In genomic region chr4:79353075-79353474, GRCh38 we compare ENCODE assay signal across 27 cellular contexts. TPM values are rescaled to one million over a fixed set of nuclear protein-coding genes. Genes with fewer than 3 reads are reported as not detected.
DNase-seq lines count a peak whose midpoint lies in the region; ATAC-seq, FAIRE-seq and TF ChIP-seq lines count a peak whose summit lies in the region.
"Had no signal": no experiment of that assay in that cellular context is flagged by ENCODE, and none has a peak within 500 bp of the region (broad histone marks: within the 10 kb centered on the region; RNA-seq: fewer than 3 reads in every experiment).

No MANE protein-coding gene starts in this region.

- H3K27me3 ChIP-seq in DND-41 (ENCODE audit: insufficient read depth, low read length, poor library complexity), result no peaks in the 10 kb centered on the region
- no peaks in the 10 kb centered on the region for H3K27me3 ChIP-seq in endothelial cell of umbilical vein (ENCODE audit: control insufficient read depth in 2 of 2, insufficient read depth in 2 of 2, low read length in 2 of 2)
- H3K27me3 ChIP-seq in adrenal gland, result no peaks in the 10 kb centered on the region
- H3K27me3 ChIP-seq: BLaER1 had no signal

- H3K4me1 ChIP-seq in DND-41 (ENCODE audit: insufficient read depth, low read length) (peaks cover 19% of the 10 kb centered on the region), endothelial cell of umbilical vein (ENCODE audit: control insufficient read depth, extremely low read depth, insufficient read depth, low read length) (no peaks in the 10 kb centered on the region), adrenal gland (replicated peaks in 1 of 2) (no peaks in the 10 kb centered on the region)
- H3K4me1 ChIP-seq: BLaER1, HAP-1 had no signal

- H3K4me2 ChIP-seq in DND-41 (ENCODE audit: insufficient read depth, low read length), result peak overlapping the region; percentile 32
- no peak overlapping the region for H3K4me2 ChIP-seq in endothelial cell of umbilical vein (ENCODE audit: insufficient read depth, low read length)
- H3K4me2 ChIP-seq: BLaER1, SK-N-SH had no signal

- POLR2A ChIA-PET in endothelial cell of umbilical vein (lab: Charles Lee), result no interaction called here

- intact Hi-C loops in endothelial cell of umbilical vein (cut with micrococcal nuclease) (no loop called here), adrenal gland (cut with DNase I) (no loop called here)

- dilution Hi-C loops in endothelial cell of umbilical vein (cut with MboI; ENCODE audit: extremely low pct_ligation_motif_present, low sequenced_read_pairs), result no loop called here

- CTCF ChIA-PET in endothelial cell of umbilical vein (lab: Charles Lee), result no interaction called here

- H3K9ac ChIP-seq in DND-41 (ENCODE audit: low read depth, low read length) (no peak overlapping the region), endothelial cell of umbilical vein (replicated peaks; ENCODE audit: extremely low read depth, insufficient read depth, low read length) (no peak overlapping the region)
- H3K9ac ChIP-seq: BLaER1, GM23248, SK-N-SH had no signal

- H3K9me1 ChIP-seq in endothelial cell of umbilical vein (replicated peaks; ENCODE audit: control insufficient read depth, extremely low read depth, insufficient read depth, low read length), result no peaks in the 10 kb centered on the region

- TF ChIP-seq CTCF in DND-41 (IDR thresholded peaks at IDR 0.05; ENCODE audit: borderline replicate concordance, extremely low read depth, low read length, poor library complexity, severe bottlenecking), result no peak
- TF ChIP-seq CTCF in endothelial cell of umbilical vein (IDR thresholded peaks at IDR 0.05; ENCODE audit: extremely low read depth in 1 of 2, insufficient read depth in 1 of 2, low read depth in 1 of 2, low read length in 2 of 2), result no peak
- no peak for TF ChIP-seq CTCF in adrenal gland (IDR thresholded peaks at IDR 0.05)

- FAIRE-seq in HTR-8/SVneo (lab: Jason Lieb, UNC) (peak; percentile 83), endothelial cell of umbilical vein (lab: Jason Lieb, UNC) (peak; percentile 100), urothelium cell line (lab: Jason Lieb, UNC) (peak; percentile 95)
- FAIRE-seq: G401.6 had no signal

- no peaks in the 10 kb centered on the region for H3K79me2 ChIP-seq in DND-41 (ENCODE audit: insufficient read depth, low read length)
- H3K79me2 ChIP-seq in endothelial cell of umbilical vein (ENCODE audit: control insufficient read depth, insufficient read depth, low read length), result no peaks in the 10 kb centered on the region

- no peak for TF ChIP-seq POLR2A in endothelial cell of umbilical vein (IDR thresholded peaks at IDR 0.05; ENCODE audit: low read depth, low read length)
- TF ChIP-seq POLR2A in adrenal gland (IDR thresholded peaks at IDR 0.05), result no peak

- ATAC-seq in DND-41 (ENCODE audit: insufficient read depth, low read depth), result peak; percentile 56
- ATAC-seq: Panc1 had no signal

- no peak overlapping the region for H3K27ac ChIP-seq in DND-41 (ENCODE audit: low read length)
- H3K27ac ChIP-seq in endothelial cell of umbilical vein (ENCODE audit: insufficient read depth, low read depth, low read length), result no peak overlapping the region
- H3K27ac ChIP-seq in adrenal gland, result no peak overlapping the region
- H3K27ac ChIP-seq: BLaER1, GM23248 had no signal

- H4K20me1 ChIP-seq in DND-41 (ENCODE audit: insufficient read depth, low read length), result no peaks in the 10 kb centered on the region
- H4K20me1 ChIP-seq in endothelial cell of umbilical vein (replicated peaks; ENCODE audit: control insufficient read depth, extremely low read depth, insufficient read depth, low read length), result no peaks in the 10 kb centered on the region
- H4K20me1 ChIP-seq: BLaER1 had no signal

- H3K9me3 ChIP-seq in DND-41 (ENCODE audit: insufficient read depth, low read length, severe bottlenecking), result peaks cover 2% of the 10 kb centered on the region
- H3K9me3 ChIP-seq in endothelial cell of umbilical vein (replicated peaks; ENCODE audit: control insufficient read depth, insufficient read depth, low read length), result no peaks in the 10 kb centered on the region
- H3K9me3 ChIP-seq in adrenal gland (replicated peaks in 1 of 3), result no peaks in the 10 kb centered on the region
- H3K9me3 ChIP-seq: BLaER1, HAP-1, SK-N-SH had no signal

- no peaks in the 10 kb centered on the region for H3K36me3 ChIP-seq in DND-41 (ENCODE audit: insufficient read depth, low read length)
- no peaks in the 10 kb centered on the region for H3K36me3 ChIP-seq in endothelial cell of umbilical vein (ENCODE audit: control insufficient read depth in 2 of 2, extremely low read depth in 1 of 2, insufficient read depth in 2 of 2, low read length in 2 of 2)
- H3K36me3 ChIP-seq in adrenal gland (replicated peaks in 1 of 2), result no peaks in the 10 kb centered on the region
- H3K36me3 ChIP-seq: BLaER1, HAP-1 had no signal

- H3K4me3 ChIP-seq in DND-41 (ENCODE audit: low read depth in 1 of 2, low read length in 2 of 2) (no peak overlapping the region), endothelial cell of umbilical vein (replicated peaks in 1 of 3; ENCODE audit: insufficient read depth in 1 of 3, low read depth in 1 of 3, low read length in 3 of 3) (no peak overlapping the region), adrenal gland (no peak overlapping the region)
- H3K4me3 ChIP-seq: BLaER1, GM23248, HAP-1 had no signal

- 51 to 58% (median 54%) methylated on average over 1 of the region's 1 CpG for WGBS in adrenal gland, 4 donors

- no TSS peak for BruUV-seq in endothelial cell of umbilical vein (replicated peaks; lab: Mats Ljungman, UMichigan)

- H2AFZ ChIP-seq in DND-41 (ENCODE audit: low read depth, low read length), result peak overlapping the region; percentile 70
- no peak overlapping the region for H2AFZ ChIP-seq in endothelial cell of umbilical vein (ENCODE audit: low read depth, low read length)
- H2AFZ ChIP-seq: GM23248 had no signal

- no peak for DNase-seq in DND-41
- DNase-seq in HTR-8/SVneo (ENCODE audit: insufficient read length, low spot score), result no peak
- no peak for DNase-seq in endothelial cell of umbilical vein (ENCODE audit: low read depth, low spot score)
- no peak for DNase-seq in urothelium cell line (ENCODE audit: low spot score)
- DNase-seq in midbrain (lab: John Stamatoyannopoulos, UW), result no peak
- DNase-seq in NCI-H1694 treated with DMSO at 0.1 percent for 48 hours (lab: John Stamatoyannopoulos, UW), result no peak
- DNase-seq in adrenal gland, result no peak
- DNase-seq: CD4-positive, alpha-beta T cell; DMS153; GM23248; Karpas-422; MV-4-11; NCI-H1105 treated with DMSO at 0.1 percent for 48 hours; NCI-H2081; NCI-H2171; NCI-H345; NCI-H524 treated with DMSO at 0.1 percent for 48 hours; NCI-H82; SIG-M5; SK-N-SH had no signal

TF ChIP-seq in endothelial cell of umbilical vein, 7 proteins besides CTCF, POLR2A, EP300 and RAD21:
- TF ChIP-seq MAX (IDR thresholded peaks at IDR 0.05; ENCODE audit: insufficient read depth, insufficient read length) (no peak), JUN (IDR thresholded peaks at IDR 0.05; ENCODE audit: borderline replicate concordance, insufficient read depth, insufficient read length, low read depth) (no peak), EZH2 (IDR thresholded peaks at IDR 0.05; ENCODE audit: borderline replicate concordance, low read depth, low read length, severe bottlenecking) (no peak), MYC (IDR thresholded peaks at IDR 0.05; ENCODE audit: low read depth, low read length) (no peak), FOS (IDR thresholded peaks at IDR 0.05; ENCODE audit: borderline replicate concordance, insufficient read depth, low read length) (no peak), GATA2 (IDR thresholded peaks at IDR 0.05; ENCODE audit: insufficient read depth, insufficient read length, low read depth, low read length) (no peak), POLR2AphosphoS5 (IDR thresholded peaks at IDR 0.05; ENCODE audit: insufficient read depth, low read depth, low read length) (no peak)

RNA-seq across cellular contexts. Expression of gene NAA11, which starts 27.2 kb away (rescaled TPM):
- total RNA-seq in endothelial cell of umbilical vein (not detected in 2 replicates), adrenal gland (not detected)
- polyA plus RNA-seq in endothelial cell of umbilical vein (not detected in 2 replicates), adrenal gland (not detected)
- not detected in 2 replicates for polyA plus RNA-seq in endothelial cell of umbilical vein (2011; cell fraction: cytosol; rRNA removed)
- not detected in 2 replicates for polyA plus RNA-seq in endothelial cell of umbilical vein (2011; cell fraction: nucleus; rRNA removed)
- not detected in 2 replicates for polyA plus RNA-seq in endothelial cell of umbilical vein (2012)
- 0.34 TPM in 2 replicates for polyA minus RNA-seq in endothelial cell of umbilical vein
- polyA minus RNA-seq in endothelial cell of umbilical vein (2011; cell fraction: cytosol; rRNA and poly(A)+ RNA removed), result not detected
- polyA minus RNA-seq in endothelial cell of umbilical vein (2011; cell fraction: nucleus; rRNA and poly(A)+ RNA removed), result not detected in 2 replicates
- total RNA-seq: CD4-positive, alpha-beta T cell; GM23248 had no signal
- polyA plus RNA-seq: GM23248, IgD-negative memory B cell, SK-N-SH had no signal

RNA-seq across cellular contexts. Expression of gene GK2, which starts 55.0 kb away (rescaled TPM):
- total RNA-seq in endothelial cell of umbilical vein (not detected in 2 replicates), adrenal gland (not detected)
- polyA plus RNA-seq in endothelial cell of umbilical vein (not detected in 2 replicates), adrenal gland (not detected)
- not detected in 2 replicates for polyA plus RNA-seq in endothelial cell of umbilical vein (2011; cell fraction: cytosol; rRNA removed)
- not detected in 2 replicates for polyA plus RNA-seq in endothelial cell of umbilical vein (2011; cell fraction: nucleus; rRNA removed)
- polyA plus RNA-seq in endothelial cell of umbilical vein (2012), result not detected in 2 replicates
- polyA minus RNA-seq in endothelial cell of umbilical vein, result not detected in 2 replicates
- polyA minus RNA-seq in endothelial cell of umbilical vein (2011; cell fraction: cytosol; rRNA and poly(A)+ RNA removed), result not detected
- not detected in 2 replicates for polyA minus RNA-seq in endothelial cell of umbilical vein (2011; cell fraction: nucleus; rRNA and poly(A)+ RNA removed)
- total RNA-seq: CD4-positive, alpha-beta T cell; Daoy; GM23248; M059J had no signal
- polyA plus RNA-seq: GM23248, IgD-negative memory B cell, SK-N-SH had no signal
